ENCODE assay signal across 12 cellular contexts in the genomic region with DNA sequence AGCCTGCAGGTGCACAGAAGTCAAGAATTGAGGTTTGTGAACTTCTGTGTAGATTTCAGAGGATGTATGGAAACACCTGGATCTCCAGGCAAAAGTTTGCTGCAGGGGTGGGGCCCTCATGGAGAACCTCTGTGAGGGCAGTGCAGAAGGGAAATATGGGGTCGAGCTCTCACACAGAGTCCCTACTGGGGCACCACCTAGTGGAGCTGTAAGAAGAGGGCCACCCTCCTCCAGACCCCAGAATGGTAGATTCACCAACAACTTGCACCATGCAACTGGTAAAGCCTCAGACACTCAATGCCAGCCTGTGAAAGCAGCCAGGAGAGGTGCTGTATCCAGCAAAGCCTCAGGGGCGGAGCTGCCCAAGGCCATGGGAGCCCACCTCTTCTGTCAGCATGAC.
DNase-seq lines count a peak whose midpoint lies in the region; ATAC-seq and TF ChIP-seq lines count a peak whose summit lies in the region.
"Had no signal": no experiment of that assay in that cellular context is flagged by ENCODE, and none has a peak within 500 bp of the region (broad histone marks: within the 10 kb centered on the region; RNA-seq: fewer than 3 reads in every experiment).

No MANE protein-coding gene starts in this region.

- no peak overlapping the region for H2BK12ac ChIP-seq in neuronal stem cell (ENCODE audit: low read length)

- no peak overlapping the region for H3K4ac ChIP-seq in neuronal stem cell (ENCODE audit: low read length)

- H2BK5ac ChIP-seq in neuronal stem cell (ENCODE audit: low read length), result peak overlapping the region; percentile 13

- POLR2A ChIA-PET in activated CD8-positive, alpha-beta T cell treated with anti-CD3 and anti-CD28 coated beads for 36 hours (lab: Charles Lee), result no interaction called here

- DNase-seq in activated T-cell treated with anti-CD3 and anti-CD28 coated beads, Interleukin-2, amount 50 U/mL, for 24 hours, result no peak
- DNase-seq in activated T-cell treated with anti-CD3 and anti-CD28 coated beads for 4 hours (no peak), HFFc6 (peak; percentile 7), neuronal stem cell (ENCODE audit: low spot score) (no peak), erythroblast (lab: John Stamatoyannopoulos, UW) (no peak), SIG-M5 treated with dmso at 0.1 percent for 504 hours (lab: John Stamatoyannopoulos, UW; ENCODE audit: unreplicated experiment) (no peak)
- peak; percentile 43 for DNase-seq in activated CD8-positive, alpha-beta T cell treated with anti-CD3 and anti-CD28 coated beads for 36 hours
- DNase-seq: activated CD4-positive, alpha-beta T cell treated with anti-CD3 and anti-CD28 coated beads for 48 hours; DMS53; midbrain; NCI-H1694 treated with DMSO at 0.1 percent for 48 hours had no signal

- H3K36me3 ChIP-seq in neuronal stem cell (replicated peaks in 1 of 2; ENCODE audit: control insufficient read depth in 2 of 2, insufficient read depth in 2 of 2, low read length in 2 of 2), result no peaks in the 10 kb centered on the region

- H3K4me1 ChIP-seq in neuronal stem cell (ENCODE audit: control insufficient read depth in 2 of 2, insufficient read depth in 1 of 2, low read depth in 1 of 2, low read length in 2 of 2), result no peaks in the 10 kb centered on the region

- no peak overlapping the region for H3K14ac ChIP-seq in neuronal stem cell (ENCODE audit: low read length)

- H3K27ac Mint-ChIP-seq in activated T-cell treated with anti-CD3 and anti-CD28 coated beads, Interleukin-2, amount 50 U/mL, for 24 hours, result peak overlapping the region; percentile 58
- no peak overlapping the region for H3K27ac Mint-ChIP-seq in HFFc6
- H3K27ac Mint-ChIP-seq in activated CD8-positive, alpha-beta T cell treated with anti-CD3 and anti-CD28 coated beads for 36 hours, result no peak overlapping the region

- no peak overlapping the region for H3K27ac ChIP-seq in neuronal stem cell (replicated peaks; ENCODE audit: low read length)

- CTCF ChIA-PET in activated CD8-positive, alpha-beta T cell treated with anti-CD3 and anti-CD28 coated beads for 36 hours (lab: Charles Lee), result interaction anchor here (1.4 to 9.2 kb wide), 5 partner anchors 161 to 269 kb away, joined by 3 to 282 read pairs (median 100); no protein-coding TSS in a partner anchor

- peak; percentile 66 for TF ChIP-seq CTCF in HFFc6 (IDR thresholded peaks at IDR 0.05)
- TF ChIP-seq CTCF in activated CD8-positive, alpha-beta T cell treated with anti-CD3 and anti-CD28 coated beads for 36 hours (IDR thresholded peaks at IDR 0.05), result no peak

- peaks cover 22% of the 10 kb centered on the region for H3K4me1 Mint-ChIP-seq in activated T-cell treated with anti-CD3 and anti-CD28 coated beads, Interleukin-2, amount 50 U/mL, for 24 hours (ENCODE audit: low read depth)
- H3K4me1 Mint-ChIP-seq in HFFc6 (ENCODE audit: low read depth), result peaks cover 48% of the 10 kb centered on the region
- H3K4me1 Mint-ChIP-seq in activated CD8-positive, alpha-beta T cell treated with anti-CD3 and anti-CD28 coated beads for 36 hours (ENCODE audit: low read depth), result peaks cover 9% of the 10 kb centered on the region

- H4K8ac ChIP-seq in neuronal stem cell (ENCODE audit: low read depth, low read length), result no peak overlapping the region

- no peak overlapping the region for H3K4me3 ChIP-seq in neuronal stem cell (ENCODE audit: low read length in 2 of 2)

- H3K9ac ChIP-seq in neuronal stem cell (ENCODE audit: low read depth, low read length, poor library complexity), result no peak overlapping the region

- peaks cover 4% of the 10 kb centered on the region for H3K27me3 Mint-ChIP-seq in activated T-cell treated with anti-CD3 and anti-CD28 coated beads, Interleukin-2, amount 50 U/mL, for 24 hours
- H3K27me3 Mint-ChIP-seq in HFFc6 (ENCODE audit: insufficient read depth), result peaks cover 6% of the 10 kb centered on the region
- no peaks in the 10 kb centered on the region for H3K27me3 Mint-ChIP-seq in activated CD8-positive, alpha-beta T cell treated with anti-CD3 and anti-CD28 coated beads for 36 hours

- intact Hi-C loops in activated CD8-positive, alpha-beta T cell treated with anti-CD3 and anti-CD28 coated beads for 36 hours (cut with micrococcal nuclease), result no loop called here

- no peaks in the 10 kb centered on the region for H3K9me3 Mint-ChIP-seq in activated T-cell treated with anti-CD3 and anti-CD28 coated beads, Interleukin-2, amount 50 U/mL, for 24 hours
- H3K9me3 Mint-ChIP-seq in HFFc6, result no peaks in the 10 kb centered on the region
- H3K9me3 Mint-ChIP-seq in activated CD8-positive, alpha-beta T cell treated with anti-CD3 and anti-CD28 coated beads for 36 hours, result no peaks in the 10 kb centered on the region

- H4K91ac ChIP-seq in neuronal stem cell (ENCODE audit: low read depth, low read length, poor library complexity), result no peak overlapping the region

- H3K9me3 ChIP-seq in neuronal stem cell (replicated peaks in 1 of 2; ENCODE audit: control insufficient read depth in 2 of 2, insufficient read depth in 1 of 2, low read depth in 1 of 2, low read length in 2 of 2), result no peaks in the 10 kb centered on the region

- no CpG with 5 or more reads among the region's 2 CpGs for WGBS in neuronal stem cell (ENCODE audit: extremely low coverage in 2 of 2, insufficient read length in 2 of 2, insufficient replicate concordance in 1 of 2), 2 donors

- no peak overlapping the region for H2BK15ac ChIP-seq in neuronal stem cell (ENCODE audit: low read length)

- no peak for TF ChIP-seq POLR2A in erythroblast (IDR thresholded peaks at IDR 0.05; ENCODE audit: low read length)

- peaks cover 2% of the 10 kb centered on the region for H3K79me1 ChIP-seq in neuronal stem cell (ENCODE audit: low read depth, low read length)

- no peak overlapping the region for H2AK5ac ChIP-seq in neuronal stem cell (ENCODE audit: low read depth, low read length)

- no peak overlapping the region for H3K18ac ChIP-seq in neuronal stem cell (ENCODE audit: low read length)

- no peaks in the 10 kb centered on the region for H3K27me3 ChIP-seq in neuronal stem cell (ENCODE audit: control insufficient read depth in 3 of 3, insufficient read depth in 3 of 3, low read depth in 1 of 3, low read length in 3 of 3)

- ATAC-seq in activated CD8-positive, alpha-beta T cell treated with anti-CD3 and anti-CD28 coated beads for 36 hours, result peak; percentile 16
- ATAC-seq in HG03196 (IDR thresholded peaks at IDR 0.05; ENCODE audit: unreplicated experiment), result no peak

- H3K4me2 ChIP-seq in neuronal stem cell (ENCODE audit: insufficient read depth, low read length, poor library complexity, severe bottlenecking), result no peak overlapping the region

- H3K4me3 Mint-ChIP-seq in activated T-cell treated with anti-CD3 and anti-CD28 coated beads, Interleukin-2, amount 50 U/mL, for 24 hours, result peak overlapping the region; percentile 7
- no peak overlapping the region for H3K4me3 Mint-ChIP-seq in HFFc6
- no peak overlapping the region for H3K4me3 Mint-ChIP-seq in activated CD8-positive, alpha-beta T cell treated with anti-CD3 and anti-CD28 coated beads for 36 hours

- no peaks in the 10 kb centered on the region for H3K36me3 Mint-ChIP-seq in activated T-cell treated with anti-CD3 and anti-CD28 coated beads, Interleukin-2, amount 50 U/mL, for 24 hours (ENCODE audit: low read depth)
- no peaks in the 10 kb centered on the region for H3K36me3 Mint-ChIP-seq in HFFc6 (ENCODE audit: low read depth)
- no peaks in the 10 kb centered on the region for H3K36me3 Mint-ChIP-seq in activated CD8-positive, alpha-beta T cell treated with anti-CD3 and anti-CD28 coated beads for 36 hours (ENCODE audit: low read depth)

- no peak overlapping the region for H3K23ac ChIP-seq in neuronal stem cell (ENCODE audit: low read depth, low read length, poor library complexity)

- H2BK120ac ChIP-seq in neuronal stem cell (ENCODE audit: low read depth, low read length), result no peak overlapping the region

- no peak overlapping the region for H2AFZ ChIP-seq in neuronal stem cell (ENCODE audit: low read length)

Comparison
In these comparisons a context has a peak if more than half of its experiments do, and no peak if none do; other contexts are left out.
1. DNase-seq: peak in HFFc6 (single experiment) and activated CD8-positive, alpha-beta T cell treated with anti-CD3 and anti-CD28 coated beads for 36 hours (single experiment); none in activated T-cell treated with anti-CD3 and anti-CD28 coated beads, Interleukin-2, amount 50 U/mL, for 24 hours (single experiment), activated T-cell treated with anti-CD3 and anti-CD28 coated beads for 4 hours (single experiment), neuronal stem cell (single experiment), erythroblast (0 of 2) and SIG-M5 treated with dmso at 0.1 percent for 504 hours (single experiment).